8 cellular contexts compared by ENCODE assay signal in genomic region chr10:48655426-48656240, GRCh38. TPM values are rescaled to one million over a fixed set of nuclear protein-coding genes. Genes with fewer than 3 reads are reported as not detected.
A peak's percentile ranks its signal among the peaks of the same experiment; 100 is the strongest.
DNase-seq lines count a peak whose midpoint lies in the region; ATAC-seq and TF ChIP-seq lines count a peak whose summit lies in the region.

No MANE protein-coding gene starts in this region.

- intact Hi-C loops in Calu3 (cut with micrococcal nuclease; ENCODE audit: unreplicated experiment) = loop anchor here (1.0 to 2.0 kb wide), 2 partner anchors 103 to 292 kb away; no protein-coding TSS in a partner anchor

- no peaks in the 10 kb centered on the region for H3K9me3 Mint-ChIP-seq in Calu3 (ENCODE audit: low read depth, unreplicated experiment)

- CTCF ChIA-PET in Calu3 (lab: Charles Lee) = interaction anchor here (0.6 to 3.0 kb wide), 25 partner anchors 10 to 1519 kb away, joined by 3 to 42 read pairs (median 3); no protein-coding TSS in a partner anchor

- peak overlapping the region; percentile 49 for H3K4me3 ChIP-seq in smooth muscle cell

- BruUV-seq in Calu3 (replicated peaks; lab: Mats Ljungman, UMichigan) = no TSS peak

- H3K36me3 Mint-ChIP-seq in Calu3 (ENCODE audit: insufficient read depth, unreplicated experiment) = peaks cover 14% of the 10 kb centered on the region

- H3K36me3 ChIP-seq in smooth muscle cell (ENCODE audit: low read depth) = no peaks in the 10 kb centered on the region

- no peaks in the 10 kb centered on the region for H3K4me1 ChIP-seq in smooth muscle cell (ENCODE audit: low read depth)

- peak overlapping the region; percentile 89 for H3K4me2 ChIP-seq in smooth muscle cell

- no peak overlapping the region for H3K27ac Mint-ChIP-seq in Calu3 (ENCODE audit: unreplicated experiment)

- H2AFZ ChIP-seq in smooth muscle cell (ENCODE audit: low read depth) = peak overlapping the region; percentile 66

- in situ Hi-C loops in GM13976 (cut with MboI; ENCODE audit: low sequenced_read_pairs, unreplicated experiment) = loop anchor here (5.0 to 25.0 kb wide), 3 partner anchors 103 to 507 kb away; no protein-coding TSS in a partner anchor

- DNase-seq in Calu3 (peak; percentile 59), LoVo (ENCODE audit: low spot score) (peak; percentile 58), brain pericyte (ENCODE audit: low read depth, low spot score) (peak; percentile 30), iris pigment epithelial cell (ENCODE audit: low read depth) (peak; percentile 51), smooth muscle cell (lab: John Stamatoyannopoulos, UW; ENCODE audit: unreplicated experiment) (no peak), NOMO-1 (lab: John Stamatoyannopoulos, UW; ENCODE audit: unreplicated experiment in 2 of 2) (no peak), GM13976 (ENCODE audit: low spot score) (no peak)

- ATAC-seq in GM21423 (IDR thresholded peaks at IDR 0.05; ENCODE audit: unreplicated experiment) = peak; percentile 9

- 53% methylated on average over 53 of the region's 55 CpGs for WGBS in smooth muscle cell (ENCODE audit: low lambda C conversion rate)

- H3K27me3 Mint-ChIP-seq in Calu3 (ENCODE audit: unreplicated experiment) = peaks cover 77% of the 10 kb centered on the region

- H3K9me3 ChIP-seq in smooth muscle cell (replicated peaks; ENCODE audit: low read depth) = no peaks in the 10 kb centered on the region

- no peaks in the 10 kb centered on the region for H3K79me2 ChIP-seq in smooth muscle cell (ENCODE audit: low read depth)

- peaks cover 53% of the 10 kb centered on the region for H3K27me3 ChIP-seq in smooth muscle cell (ENCODE audit: low read depth)

- H3K4me3 Mint-ChIP-seq in Calu3 (ENCODE audit: low read depth, unreplicated experiment) = peak overlapping the region; percentile 69

- no peak overlapping the region for H3K27ac ChIP-seq in smooth muscle cell (ENCODE audit: low read depth)

- no peaks in the 10 kb centered on the region for H4K20me1 ChIP-seq in smooth muscle cell (ENCODE audit: low read depth)

- H3K4me1 Mint-ChIP-seq in Calu3 (ENCODE audit: low read depth, unreplicated experiment) = peaks cover 7% of the 10 kb centered on the region

- no peak overlapping the region for H3K9ac ChIP-seq in smooth muscle cell (ENCODE audit: low read depth)

- TF ChIP-seq CTCF in Calu3 (IDR thresholded peaks at IDR 0.05; ENCODE audit: unreplicated experiment) = no peak
- TF ChIP-seq CTCF in smooth muscle cell (IDR thresholded peaks at IDR 0.05; ENCODE audit: borderline replicate concordance, insufficient read depth, poor library complexity, severe bottlenecking) = no peak
- no peak for TF ChIP-seq CTCF in GM13976 (IDR thresholded peaks at IDR 0.05; ENCODE audit: borderline replicate concordance, control extremely low read depth, extremely low read depth, insufficient read depth, missing control alignments)

- no peaks in the 10 kb centered on the region for H3F3A ChIP-seq in smooth muscle cell (ENCODE audit: low read depth)

RNA-seq across cellular contexts. Expression of gene WDFY4, which starts 29.0 kb away (rescaled TPM):
- total RNA-seq in Calu3 (2022) (not detected in 2 replicates), smooth muscle cell (not detected in 2 replicates)
- polyA plus RNA-seq in smooth muscle cell = not detected in 2 replicates

RNA-seq across cellular contexts. Expression of gene ARHGAP22, which starts 50.8 kb away (rescaled TPM):
- total RNA-seq in Calu3 (2022) (1.0 and 1.6 TPM in 2 replicates), smooth muscle cell (8.8 and 9.9 TPM in 2 replicates)
- 1.8 and 2.4 TPM in 2 replicates for polyA plus RNA-seq in smooth muscle cell

Comparison
In these comparisons a context has a peak if more than half of its experiments do, and no peak if none do; other contexts are left out.
1. DNase-seq: peak in Calu3 (single experiment), LoVo (single experiment), brain pericyte (single experiment) and iris pigment epithelial cell (single experiment); none in smooth muscle cell (single experiment), NOMO-1 (0 of 2) and GM13976 (single experiment).